28 cellular contexts compared by ENCODE assay signal in the genomic region with DNA sequence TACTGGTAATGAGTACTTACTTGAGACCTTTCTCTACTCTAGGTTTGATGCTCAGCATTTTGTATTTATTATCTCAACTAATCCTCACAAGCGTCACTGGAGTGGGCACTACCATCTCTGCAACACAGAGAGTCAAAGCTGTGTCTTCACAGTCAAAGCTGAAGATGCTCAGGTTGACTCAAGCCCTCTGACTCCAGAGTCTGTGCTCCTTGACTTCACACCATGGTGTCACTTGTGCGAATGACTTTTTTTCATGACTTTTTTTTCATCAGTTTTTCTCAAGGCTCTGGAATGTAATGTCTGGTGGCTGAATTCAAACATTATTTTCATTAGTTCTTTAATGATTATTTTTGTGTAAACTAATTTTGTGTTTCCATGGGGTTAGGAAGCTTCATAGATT.
DNase-seq lines count a peak whose midpoint lies in the region; ATAC-seq, FAIRE-seq and TF ChIP-seq lines count a peak whose summit lies in the region.
"Had no signal": no experiment of that assay in that cellular context is flagged by ENCODE, and none has a peak within 500 bp of the region (broad histone marks: within the 10 kb centered on the region; RNA-seq: fewer than 3 reads in every experiment).

No MANE protein-coding gene starts in this region.

- H3K27ac Mint-ChIP-seq in activated naive CD4-positive, alpha-beta T cell treated with anti-CD3 and anti-CD28 coated beads, Interleukin-2, amount 50 U/mL, for 24 hours = no peak overlapping the region
- H3K27ac Mint-ChIP-seq in activated CD8-positive, alpha-beta T cell treated with anti-CD3 and anti-CD28 coated beads for 36 hours = peak overlapping the region; percentile 87
- peak overlapping the region; percentile 99 to 100 (median 100) for H3K27ac Mint-ChIP-seq in immature natural killer cell
- H3K27ac Mint-ChIP-seq in stimulated activated naive CD8-positive, alpha-beta T cell treated with anti-CD3 and anti-CD28 coated beads, Interleukin-15, amount 100 ng/mL, for 72 hours = no peak overlapping the region

- H3K4me3 Mint-ChIP-seq in activated naive CD4-positive, alpha-beta T cell treated with anti-CD3 and anti-CD28 coated beads, Interleukin-2, amount 50 U/mL, for 24 hours = peak overlapping the region; percentile 77
- H3K4me3 Mint-ChIP-seq in activated CD8-positive, alpha-beta T cell treated with anti-CD3 and anti-CD28 coated beads for 36 hours = peak overlapping the region; percentile 78
- peak overlapping the region; percentile 97 to 99 (median 98) for H3K4me3 Mint-ChIP-seq in immature natural killer cell
- peak overlapping the region; percentile 74 to 81 for H3K4me3 Mint-ChIP-seq in stimulated activated naive CD8-positive, alpha-beta T cell treated with anti-CD3 and anti-CD28 coated beads, Interleukin-15, amount 100 ng/mL, for 72 hours

- CTCF ChIA-PET in activated CD8-positive, alpha-beta T cell treated with anti-CD3 and anti-CD28 coated beads for 36 hours (lab: Charles Lee) = interaction anchor here (1.0 to 1.5 kb wide), 3 partner anchors 9 to 31 kb away, joined by 3 to 7 read pairs (median 3); no protein-coding TSS in a partner anchor

- ATAC-seq in activated CD8-positive, alpha-beta T cell treated with anti-CD3 and anti-CD28 coated beads for 36 hours = peak; percentile 63
- ATAC-seq in stimulated activated naive CD8-positive, alpha-beta T cell treated with anti-CD3 and anti-CD28 coated beads, Interleukin-15, amount 100 ng/mL, for 72 hours = no peak
- ATAC-seq in GM21717 (IDR thresholded peaks at IDR 0.05; ENCODE audit: unreplicated experiment) = no peak
- no peak for ATAC-seq in HG03520 (IDR thresholded peaks at IDR 0.05; ENCODE audit: unreplicated experiment)
- ATAC-seq: left lung, upper lobe of right lung had no signal

- no peak for TF ChIP-seq CTCF in activated CD8-positive, alpha-beta T cell treated with anti-CD3 and anti-CD28 coated beads for 36 hours (IDR thresholded peaks at IDR 0.05)

- intact Hi-C loops in activated CD8-positive, alpha-beta T cell treated with anti-CD3 and anti-CD28 coated beads for 36 hours (cut with micrococcal nuclease) = no loop called here

- POLR2A ChIA-PET in activated CD8-positive, alpha-beta T cell treated with anti-CD3 and anti-CD28 coated beads for 36 hours (lab: Charles Lee) = interaction anchor here (0.5 to 1.1 kb wide), 2 partner anchors 29 to 33 kb away, joined by 3 read pairs; no protein-coding TSS in a partner anchor

- no peak for FAIRE-seq in frontal cortex (lab: Jason Lieb, UNC)
- FAIRE-seq: HTR-8/SVneo, islet of Langerhans had no signal

- no peaks in the 10 kb centered on the region for H3K36me3 Mint-ChIP-seq in activated naive CD4-positive, alpha-beta T cell treated with anti-CD3 and anti-CD28 coated beads, Interleukin-2, amount 50 U/mL, for 24 hours
- H3K36me3 Mint-ChIP-seq in activated CD8-positive, alpha-beta T cell treated with anti-CD3 and anti-CD28 coated beads for 36 hours (ENCODE audit: low read depth) = peaks cover 5% of the 10 kb centered on the region
- H3K36me3 Mint-ChIP-seq in immature natural killer cell = peaks cover 32 to 42% (median 35%) of the 10 kb centered on the region in 3 donors

- peaks cover 13% of the 10 kb centered on the region for H3K4me1 Mint-ChIP-seq in activated naive CD4-positive, alpha-beta T cell treated with anti-CD3 and anti-CD28 coated beads, Interleukin-2, amount 50 U/mL, for 24 hours
- peaks cover 22% of the 10 kb centered on the region for H3K4me1 Mint-ChIP-seq in activated CD8-positive, alpha-beta T cell treated with anti-CD3 and anti-CD28 coated beads for 36 hours (ENCODE audit: low read depth)
- H3K4me1 Mint-ChIP-seq in immature natural killer cell = peaks cover 86 to 100% of the 10 kb centered on the region in 2 donors
- no peaks in the 10 kb centered on the region for H3K4me1 Mint-ChIP-seq in stimulated activated naive CD8-positive, alpha-beta T cell treated with anti-CD3 and anti-CD28 coated beads, Interleukin-15, amount 100 ng/mL, for 72 hours

- H3K27me3 Mint-ChIP-seq in activated naive CD4-positive, alpha-beta T cell treated with anti-CD3 and anti-CD28 coated beads, Interleukin-2, amount 50 U/mL, for 24 hours = no peaks in the 10 kb centered on the region
- no peaks in the 10 kb centered on the region for H3K27me3 Mint-ChIP-seq in activated CD8-positive, alpha-beta T cell treated with anti-CD3 and anti-CD28 coated beads for 36 hours
- H3K27me3 Mint-ChIP-seq in immature natural killer cell (ENCODE audit: low read depth in 3 of 3) = peaks cover 29 to 49% (median 47%) of the 10 kb centered on the region in 3 donors
- H3K27me3 Mint-ChIP-seq in stimulated activated naive CD8-positive, alpha-beta T cell treated with anti-CD3 and anti-CD28 coated beads, Interleukin-15, amount 100 ng/mL, for 72 hours = no peaks in the 10 kb centered on the region

- H3K9me3 Mint-ChIP-seq in activated naive CD4-positive, alpha-beta T cell treated with anti-CD3 and anti-CD28 coated beads, Interleukin-2, amount 50 U/mL, for 24 hours = no peaks in the 10 kb centered on the region
- no peaks in the 10 kb centered on the region for H3K9me3 Mint-ChIP-seq in activated CD8-positive, alpha-beta T cell treated with anti-CD3 and anti-CD28 coated beads for 36 hours
- peaks cover 0 to 2% (median 0%) of the 10 kb centered on the region in 6 donors for H3K9me3 Mint-ChIP-seq in immature natural killer cell
- no peaks in the 10 kb centered on the region for H3K9me3 Mint-ChIP-seq in stimulated activated naive CD8-positive, alpha-beta T cell treated with anti-CD3 and anti-CD28 coated beads, Interleukin-15, amount 100 ng/mL, for 72 hours
- H3K9me3 Mint-ChIP-seq: activated T-helper 1 cell treated with anti-CD3 and anti-CD28 coated beads, Interleukin-12 subunit alpha, Interleukin-12 subunit beta, Interleukin-2, Interleukin-4 antibody, amounts not matched to agents 30 ng/mL and 10 ng/mL and 1 ng/mL, durations not matched to agents 14 hours and 24 hours and 36 hours had no signal

- no peak for DNase-seq in activated naive CD4-positive, alpha-beta T cell treated with anti-CD3 and anti-CD28 coated beads, Interleukin-2, amount 50 U/mL, for 16 hours
- DNase-seq in activated CD8-positive, alpha-beta T cell treated with anti-CD3 and anti-CD28 coated beads for 36 hours = peak; percentile 41
- peak; percentile 65 to 72 (median 68) for DNase-seq in immature natural killer cell
- no peak for DNase-seq in stimulated activated naive CD8-positive, alpha-beta T cell treated with anti-CD3 and anti-CD28 coated beads, Interleukin-15, amount 100 ng/mL, for 72 hours
- DNase-seq in frontal cortex (ENCODE audit: low spot score in 2 of 2) = no peak
- DNase-seq: brain microvascular endothelial cell, C1 segment of cervical spinal cord, DND-41, KBM-7, left lung, mesenchymal stem cell, MG63, NCI-H1417 treated with DMSO at 0.1 percent for 48 hours, NCI-H2081, NCI-H2227 treated with DMSO at 0.1 percent for 48 hours, occipital lobe, Peyer's patch, SHP77 treated with DMSO at 0.1 percent for 48 hours, substantia nigra, T-helper 9 cell, upper lobe of right lung, WERI-Rb-1 had no signal

Comparison
In these comparisons a context has a peak if more than half of its experiments do, and no peak if none do; other contexts are left out.
1. H3K27ac Mint-ChIP-seq: peak in activated CD8-positive, alpha-beta T cell treated with anti-CD3 and anti-CD28 coated beads for 36 hours (single experiment) and immature natural killer cell (6 of 6); none in activated naive CD4-positive, alpha-beta T cell treated with anti-CD3 and anti-CD28 coated beads, Interleukin-2, amount 50 U/mL, for 24 hours (single experiment) and stimulated activated naive CD8-positive, alpha-beta T cell treated with anti-CD3 and anti-CD28 coated beads, Interleukin-15, amount 100 ng/mL, for 72 hours (0 of 2).
2. DNase-seq: peak in activated CD8-positive, alpha-beta T cell treated with anti-CD3 and anti-CD28 coated beads for 36 hours (single experiment) and immature natural killer cell (3 of 3); none in activated naive CD4-positive, alpha-beta T cell treated with anti-CD3 and anti-CD28 coated beads, Interleukin-2, amount 50 U/mL, for 16 hours (single experiment), stimulated activated naive CD8-positive, alpha-beta T cell treated with anti-CD3 and anti-CD28 coated beads, Interleukin-15, amount 100 ng/mL, for 72 hours (0 of 2) and frontal cortex (0 of 2).
3. Peak in every context shown above with its lines, with median percentiles within 50 percentile points of each other: H3K4me3 Mint-ChIP-seq.